ENCODE assay signal across 1 cellular context in the genomic region with DNA sequence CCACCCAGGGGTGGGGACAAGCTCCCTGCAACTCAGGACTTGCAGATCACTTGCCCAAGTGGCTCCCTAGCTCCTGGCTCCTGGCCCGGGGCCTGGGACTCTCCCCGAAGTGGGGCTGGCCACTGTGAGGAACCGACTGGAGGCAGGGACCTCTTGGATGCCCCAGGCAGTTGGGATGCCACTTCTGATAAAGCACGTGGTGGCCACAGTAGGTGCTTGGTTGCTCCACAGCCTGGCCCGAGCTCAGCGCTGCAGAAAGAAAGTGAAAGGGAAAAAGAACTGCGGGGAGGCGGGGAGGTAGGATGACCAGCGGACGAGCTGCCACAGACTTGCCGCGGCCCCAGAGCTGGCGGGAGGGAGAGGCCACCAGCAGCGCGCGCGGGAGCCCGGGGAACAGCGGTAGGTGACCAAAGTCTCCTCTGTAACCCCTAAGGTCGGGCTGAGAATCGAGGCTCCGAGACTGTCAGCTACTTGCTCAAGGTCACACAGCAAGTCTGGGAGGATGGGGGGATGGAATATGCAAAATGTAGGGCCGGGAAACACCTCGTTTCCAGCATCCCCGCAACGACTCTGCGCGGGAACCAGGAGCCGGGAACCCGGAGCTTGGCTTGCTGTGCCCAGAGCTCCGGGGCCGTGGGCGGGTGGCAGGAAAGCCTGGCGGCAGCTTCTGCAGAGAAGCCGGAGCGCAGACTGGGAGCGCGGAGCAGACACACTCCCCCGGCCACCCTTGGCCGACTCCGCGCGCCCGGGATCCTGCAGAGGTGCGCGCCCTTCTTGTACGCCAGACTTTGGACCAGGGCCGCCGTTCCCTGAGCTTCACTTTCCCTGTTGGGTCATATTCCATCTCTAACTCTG.
TF ChIP-seq lines count a peak whose summit lies in the region.

No MANE protein-coding gene starts in this region.

TF ChIP-seq in GM12878, 131 proteins besides CTCF, POLR2A, EP300 and RAD21 (continued from another document and continues in another):
- TF ChIP-seq, protein P1, sequence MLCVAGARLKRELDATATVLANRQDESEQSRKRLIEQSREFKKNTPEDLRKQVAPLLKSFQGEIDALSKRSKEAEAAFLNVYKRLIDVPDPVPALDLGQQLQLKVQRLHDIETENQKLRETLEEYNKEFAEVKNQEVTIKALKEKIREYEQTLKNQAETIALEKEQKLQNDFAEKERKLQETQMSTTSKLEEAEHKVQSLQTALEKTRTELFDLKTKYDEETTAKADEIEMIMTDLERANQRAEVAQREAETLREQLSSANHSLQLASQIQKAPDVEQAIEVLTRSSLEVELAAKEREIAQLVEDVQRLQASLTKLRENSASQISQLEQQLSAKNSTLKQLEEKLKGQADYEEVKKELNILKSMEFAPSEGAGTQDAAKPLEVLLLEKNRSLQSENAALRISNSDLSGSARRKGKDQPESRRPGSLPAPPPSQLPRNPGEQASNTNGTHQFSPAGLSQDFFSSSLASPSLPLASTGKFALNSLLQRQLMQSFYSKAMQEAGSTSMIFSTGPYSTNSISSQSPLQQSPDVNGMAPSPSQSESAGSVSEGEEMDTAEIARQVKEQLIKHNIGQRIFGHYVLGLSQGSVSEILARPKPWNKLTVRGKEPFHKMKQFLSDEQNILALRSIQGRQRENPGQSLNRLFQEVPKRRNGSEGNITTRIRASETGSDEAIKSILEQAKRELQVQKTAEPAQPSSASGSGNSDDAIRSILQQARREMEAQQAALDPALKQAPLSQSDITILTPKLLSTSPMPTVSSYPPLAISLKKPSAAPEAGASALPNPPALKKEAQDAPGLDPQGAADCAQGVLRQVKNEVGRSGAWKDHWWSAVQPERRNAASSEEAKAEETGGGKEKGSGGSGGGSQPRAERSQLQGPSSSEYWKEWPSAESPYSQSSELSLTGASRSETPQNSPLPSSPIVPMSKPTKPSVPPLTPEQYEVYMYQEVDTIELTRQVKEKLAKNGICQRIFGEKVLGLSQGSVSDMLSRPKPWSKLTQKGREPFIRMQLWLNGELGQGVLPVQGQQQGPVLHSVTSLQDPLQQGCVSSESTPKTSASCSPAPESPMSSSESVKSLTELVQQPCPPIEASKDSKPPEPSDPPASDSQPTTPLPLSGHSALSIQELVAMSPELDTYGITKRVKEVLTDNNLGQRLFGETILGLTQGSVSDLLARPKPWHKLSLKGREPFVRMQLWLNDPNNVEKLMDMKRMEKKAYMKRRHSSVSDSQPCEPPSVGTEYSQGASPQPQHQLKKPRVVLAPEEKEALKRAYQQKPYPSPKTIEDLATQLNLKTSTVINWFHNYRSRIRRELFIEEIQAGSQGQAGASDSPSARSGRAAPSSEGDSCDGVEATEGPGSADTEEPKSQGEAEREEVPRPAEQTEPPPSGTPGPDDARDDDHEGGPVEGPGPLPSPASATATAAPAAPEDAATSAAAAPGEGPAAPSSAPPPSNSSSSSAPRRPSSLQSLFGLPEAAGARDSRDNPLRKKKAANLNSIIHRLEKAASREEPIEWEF (IDR thresholded peaks at IDR 0.05; ENCODE audit: insufficient replicate concordance, low read depth, low read length) = no peak
- TF ChIP-seq IKZF2 (IDR thresholded peaks at IDR 0.05) (peak; percentile 47 to 48; a peak in 3 of 4 replicates), SMAD5 (IDR thresholded peaks at IDR 0.05; ENCODE audit: low read depth) (peak; percentile 24), ZNF207 (IDR thresholded peaks at IDR 0.05; ENCODE audit: borderline replicate concordance) (no peak), NR2F1 (conservative IDR thresholded peaks at IDR 0.05) (peak; percentile 52), LARP7 (IDR thresholded peaks at IDR 0.05) (peak; percentile 36; the same call in 1 of the 2 replicates), MYC (IDR thresholded peaks at IDR 0.05; ENCODE audit: insufficient read depth, insufficient read length, insufficient replicate concordance, low read length, severe bottlenecking) (no peak), IKZF1 (conservative IDR thresholded peaks at IDR 0.05) (peak; percentile 76), ZBED1 (IDR thresholded peaks at IDR 0.05; ENCODE audit: borderline replicate concordance) (0 out of 2 replicates have a peak, but pooled peaks have one; percentile 77), ZZZ3 (IDR thresholded peaks at IDR 0.05; ENCODE audit: control insufficient read depth, insufficient read length, low read depth) (no peak), RAD51 (IDR thresholded peaks at IDR 0.05) (peak; percentile 39), CHD2 (IDR thresholded peaks at IDR 0.05; ENCODE audit: borderline replicate concordance, low read depth, low read length) (peak; percentile 45; the same call in 1 of the 2 replicates), SIN3A (IDR thresholded peaks at IDR 0.05; ENCODE audit: low read depth, low read length) (peak; percentile 92), NBN (IDR thresholded peaks at IDR 0.05) (peak; percentile 73; the same call in 1 of the 2 replicates), GABPA (IDR thresholded peaks at IDR 0.05; ENCODE audit: low read depth) (no peak), CBX3 (IDR thresholded peaks at IDR 0.05; ENCODE audit: borderline replicate concordance, low read depth) (no peak), EZH2 (IDR thresholded peaks at IDR 0.05; ENCODE audit: borderline replicate concordance, control insufficient read depth, low read depth, low read length) (no peak), HDGF (IDR thresholded peaks at IDR 0.05) (peak; percentile 64; the same call in 1 of the 2 replicates), HDAC2 (IDR thresholded peaks at IDR 0.05) (no peak), CBFB (IDR thresholded peaks at IDR 0.05; ENCODE audit: low read depth) (peak; percentile 60), NR2C2 (IDR thresholded peaks at IDR 0.05; ENCODE audit: borderline replicate concordance, control insufficient read depth, insufficient read length, low read depth) (no peak), MTA2 (IDR thresholded peaks at IDR 0.05; ENCODE audit: low read depth) (peak; percentile 11; the same call in 1 of the 2 replicates), SMAD1 (IDR thresholded peaks at IDR 0.05; ENCODE audit: low read depth, partially characterized antibody) (peak; percentile 18)
- TF ChIP-seq, protein P2, sequence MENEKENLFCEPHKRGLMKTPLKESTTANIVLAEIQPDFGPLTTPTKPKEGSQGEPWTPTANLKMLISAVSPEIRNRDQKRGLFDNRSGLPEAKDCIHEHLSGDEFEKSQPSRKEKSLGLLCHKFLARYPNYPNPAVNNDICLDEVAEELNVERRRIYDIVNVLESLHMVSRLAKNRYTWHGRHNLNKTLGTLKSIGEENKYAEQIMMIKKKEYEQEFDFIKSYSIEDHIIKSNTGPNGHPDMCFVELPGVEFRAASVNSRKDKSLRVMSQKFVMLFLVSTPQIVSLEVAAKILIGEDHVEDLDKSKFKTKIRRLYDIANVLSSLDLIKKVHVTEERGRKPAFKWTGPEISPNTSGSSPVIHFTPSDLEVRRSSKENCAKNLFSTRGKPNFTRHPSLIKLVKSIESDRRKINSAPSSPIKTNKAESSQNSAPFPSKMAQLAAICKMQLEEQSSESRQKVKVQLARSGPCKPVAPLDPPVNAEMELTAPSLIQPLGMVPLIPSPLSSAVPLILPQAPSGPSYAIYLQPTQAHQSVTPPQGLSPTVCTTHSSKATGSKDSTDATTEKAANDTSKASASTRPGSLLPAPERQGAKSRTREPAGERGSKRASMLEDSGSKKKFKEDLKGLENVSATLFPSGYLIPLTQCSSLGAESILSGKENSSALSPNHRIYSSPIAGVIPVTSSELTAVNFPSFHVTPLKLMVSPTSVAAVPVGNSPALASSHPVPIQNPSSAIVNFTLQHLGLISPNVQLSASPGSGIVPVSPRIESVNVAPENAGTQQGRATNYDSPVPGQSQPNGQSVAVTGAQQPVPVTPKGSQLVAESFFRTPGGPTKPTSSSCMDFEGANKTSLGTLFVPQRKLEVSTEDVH (IDR thresholded peaks at IDR 0.05; ENCODE audit: low read depth, partially characterized antibody) = no peak
- TF ChIP-seq, protein P3, sequence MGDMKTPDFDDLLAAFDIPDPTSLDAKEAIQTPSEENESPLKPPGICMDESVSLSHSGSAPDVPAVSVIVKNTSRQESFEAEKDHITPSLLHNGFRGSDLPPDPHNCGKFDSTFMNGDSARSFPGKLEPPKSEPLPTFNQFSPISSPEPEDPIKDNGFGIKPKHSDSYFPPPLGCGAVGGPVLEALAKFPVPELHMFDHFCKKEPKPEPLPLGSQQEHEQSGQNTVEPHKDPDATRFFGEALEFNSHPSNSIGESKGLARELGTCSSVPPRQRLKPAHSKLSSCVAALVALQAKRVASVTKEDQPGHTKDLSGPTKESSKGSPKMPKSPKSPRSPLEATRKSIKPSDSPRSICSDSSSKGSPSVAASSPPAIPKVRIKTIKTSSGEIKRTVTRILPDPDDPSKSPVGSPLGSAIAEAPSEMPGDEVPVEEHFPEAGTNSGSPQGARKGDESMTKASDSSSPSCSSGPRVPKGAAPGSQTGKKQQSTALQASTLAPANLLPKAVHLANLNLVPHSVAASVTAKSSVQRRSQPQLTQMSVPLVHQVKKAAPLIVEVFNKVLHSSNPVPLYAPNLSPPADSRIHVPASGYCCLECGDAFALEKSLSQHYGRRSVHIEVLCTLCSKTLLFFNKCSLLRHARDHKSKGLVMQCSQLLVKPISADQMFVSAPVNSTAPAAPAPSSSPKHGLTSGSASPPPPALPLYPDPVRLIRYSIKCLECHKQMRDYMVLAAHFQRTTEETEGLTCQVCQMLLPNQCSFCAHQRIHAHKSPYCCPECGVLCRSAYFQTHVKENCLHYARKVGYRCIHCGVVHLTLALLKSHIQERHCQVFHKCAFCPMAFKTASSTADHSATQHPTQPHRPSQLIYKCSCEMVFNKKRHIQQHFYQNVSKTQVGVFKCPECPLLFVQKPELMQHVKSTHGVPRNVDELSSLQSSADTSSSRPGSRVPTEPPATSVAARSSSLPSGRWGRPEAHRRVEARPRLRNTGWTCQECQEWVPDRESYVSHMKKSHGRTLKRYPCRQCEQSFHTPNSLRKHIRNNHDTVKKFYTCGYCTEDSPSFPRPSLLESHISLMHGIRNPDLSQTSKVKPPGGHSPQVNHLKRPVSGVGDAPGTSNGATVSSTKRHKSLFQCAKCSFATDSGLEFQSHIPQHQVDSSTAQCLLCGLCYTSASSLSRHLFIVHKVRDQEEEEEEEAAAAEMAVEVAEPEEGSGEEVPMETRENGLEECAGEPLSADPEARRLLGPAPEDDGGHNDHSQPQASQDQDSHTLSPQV (IDR thresholded peaks at IDR 0.05) = no peak
- TF ChIP-seq, protein P4, sequence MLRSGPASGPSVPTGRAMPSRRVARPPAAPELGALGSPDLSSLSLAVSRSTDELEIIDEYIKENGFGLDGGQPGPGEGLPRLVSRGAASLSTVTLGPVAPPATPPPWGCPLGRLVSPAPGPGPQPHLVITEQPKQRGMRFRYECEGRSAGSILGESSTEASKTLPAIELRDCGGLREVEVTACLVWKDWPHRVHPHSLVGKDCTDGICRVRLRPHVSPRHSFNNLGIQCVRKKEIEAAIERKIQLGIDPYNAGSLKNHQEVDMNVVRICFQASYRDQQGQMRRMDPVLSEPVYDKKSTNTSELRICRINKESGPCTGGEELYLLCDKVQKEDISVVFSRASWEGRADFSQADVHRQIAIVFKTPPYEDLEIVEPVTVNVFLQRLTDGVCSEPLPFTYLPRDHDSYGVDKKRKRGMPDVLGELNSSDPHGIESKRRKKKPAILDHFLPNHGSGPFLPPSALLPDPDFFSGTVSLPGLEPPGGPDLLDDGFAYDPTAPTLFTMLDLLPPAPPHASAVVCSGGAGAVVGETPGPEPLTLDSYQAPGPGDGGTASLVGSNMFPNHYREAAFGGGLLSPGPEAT (IDR thresholded peaks at IDR 0.05; ENCODE audit: low read depth) = peak; percentile 67; the same call in 1 of the 2 replicates
- TF ChIP-seq, protein P5, sequence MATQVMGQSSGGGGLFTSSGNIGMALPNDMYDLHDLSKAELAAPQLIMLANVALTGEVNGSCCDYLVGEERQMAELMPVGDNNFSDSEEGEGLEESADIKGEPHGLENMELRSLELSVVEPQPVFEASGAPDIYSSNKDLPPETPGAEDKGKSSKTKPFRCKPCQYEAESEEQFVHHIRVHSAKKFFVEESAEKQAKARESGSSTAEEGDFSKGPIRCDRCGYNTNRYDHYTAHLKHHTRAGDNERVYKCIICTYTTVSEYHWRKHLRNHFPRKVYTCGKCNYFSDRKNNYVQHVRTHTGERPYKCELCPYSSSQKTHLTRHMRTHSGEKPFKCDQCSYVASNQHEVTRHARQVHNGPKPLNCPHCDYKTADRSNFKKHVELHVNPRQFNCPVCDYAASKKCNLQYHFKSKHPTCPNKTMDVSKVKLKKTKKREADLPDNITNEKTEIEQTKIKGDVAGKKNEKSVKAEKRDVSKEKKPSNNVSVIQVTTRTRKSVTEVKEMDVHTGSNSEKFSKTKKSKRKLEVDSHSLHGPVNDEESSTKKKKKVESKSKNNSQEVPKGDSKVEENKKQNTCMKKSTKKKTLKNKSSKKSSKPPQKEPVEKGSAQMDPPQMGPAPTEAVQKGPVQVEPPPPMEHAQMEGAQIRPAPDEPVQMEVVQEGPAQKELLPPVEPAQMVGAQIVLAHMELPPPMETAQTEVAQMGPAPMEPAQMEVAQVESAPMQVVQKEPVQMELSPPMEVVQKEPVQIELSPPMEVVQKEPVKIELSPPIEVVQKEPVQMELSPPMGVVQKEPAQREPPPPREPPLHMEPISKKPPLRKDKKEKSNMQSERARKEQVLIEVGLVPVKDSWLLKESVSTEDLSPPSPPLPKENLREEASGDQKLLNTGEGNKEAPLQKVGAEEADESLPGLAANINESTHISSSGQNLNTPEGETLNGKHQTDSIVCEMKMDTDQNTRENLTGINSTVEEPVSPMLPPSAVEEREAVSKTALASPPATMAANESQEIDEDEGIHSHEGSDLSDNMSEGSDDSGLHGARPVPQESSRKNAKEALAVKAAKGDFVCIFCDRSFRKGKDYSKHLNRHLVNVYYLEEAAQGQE (IDR thresholded peaks at IDR 0.05; ENCODE audit: low read depth, low read length) = no peak
- TF ChIP-seq, protein P6, sequence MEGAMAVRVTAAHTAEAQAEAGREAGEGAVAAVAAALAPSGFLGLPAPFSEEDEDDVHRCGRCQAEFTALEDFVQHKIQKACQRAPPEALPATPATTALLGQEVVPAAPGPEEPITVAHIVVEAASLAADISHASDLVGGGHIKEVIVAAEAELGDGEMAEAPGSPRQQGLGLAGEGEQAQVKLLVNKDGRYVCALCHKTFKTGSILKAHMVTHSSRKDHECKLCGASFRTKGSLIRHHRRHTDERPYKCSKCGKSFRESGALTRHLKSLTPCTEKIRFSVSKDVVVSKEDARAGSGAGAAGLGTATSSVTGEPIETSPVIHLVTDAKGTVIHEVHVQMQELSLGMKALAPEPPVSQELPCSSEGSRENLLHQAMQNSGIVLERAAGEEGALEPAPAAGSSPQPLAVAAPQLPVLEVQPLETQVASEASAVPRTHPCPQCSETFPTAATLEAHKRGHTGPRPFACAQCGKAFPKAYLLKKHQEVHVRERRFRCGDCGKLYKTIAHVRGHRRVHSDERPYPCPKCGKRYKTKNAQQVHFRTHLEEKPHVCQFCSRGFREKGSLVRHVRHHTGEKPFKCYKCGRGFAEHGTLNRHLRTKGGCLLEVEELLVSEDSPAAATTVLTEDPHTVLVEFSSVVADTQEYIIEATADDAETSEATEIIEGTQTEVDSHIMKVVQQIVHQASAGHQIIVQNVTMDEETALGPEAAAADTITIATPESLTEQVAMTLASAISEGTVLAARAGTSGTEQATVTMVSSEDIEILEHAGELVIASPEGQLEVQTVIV (IDR thresholded peaks at IDR 0.05; ENCODE audit: borderline replicate concordance, partially characterized antibody) = no peak
- TF ChIP-seq, protein P7, sequence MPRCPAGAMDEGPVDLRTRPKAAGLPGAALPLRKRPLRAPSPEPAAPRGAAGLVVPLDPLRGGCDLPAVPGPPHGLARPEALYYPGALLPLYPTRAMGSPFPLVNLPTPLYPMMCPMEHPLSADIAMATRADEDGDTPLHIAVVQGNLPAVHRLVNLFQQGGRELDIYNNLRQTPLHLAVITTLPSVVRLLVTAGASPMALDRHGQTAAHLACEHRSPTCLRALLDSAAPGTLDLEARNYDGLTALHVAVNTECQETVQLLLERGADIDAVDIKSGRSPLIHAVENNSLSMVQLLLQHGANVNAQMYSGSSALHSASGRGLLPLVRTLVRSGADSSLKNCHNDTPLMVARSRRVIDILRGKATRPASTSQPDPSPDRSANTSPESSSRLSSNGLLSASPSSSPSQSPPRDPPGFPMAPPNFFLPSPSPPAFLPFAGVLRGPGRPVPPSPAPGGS (IDR thresholded peaks at IDR 0.05; ENCODE audit: borderline replicate concordance, insufficient read depth, low read depth, low read length, poor library complexity, severe bottlenecking) = no peak
